In genomic region chr7:123883154-123883553, GRCh38 we compare ENCODE assay signal across 28 cellular contexts. TPM values are rescaled to one million over a fixed set of nuclear protein-coding genes. Genes with fewer than 3 reads are reported as not detected.
A peak's percentile ranks its signal among the peaks of the same experiment; 100 is the strongest.
DNase-seq lines count a peak whose midpoint lies in the region; ATAC-seq, FAIRE-seq and TF ChIP-seq lines count a peak whose summit lies in the region.
"Had no signal": no experiment of that assay in that cellular context is flagged by ENCODE, and none has a peak within 500 bp of the region (broad histone marks: within the 10 kb centered on the region; RNA-seq: fewer than 3 reads in every experiment).

No MANE protein-coding gene starts in this region.

- H3K27ac ChIP-seq in HEK293 (ENCODE audit: extremely low read depth, low read depth, low read length) (no peak overlapping the region), pancreas (no peak overlapping the region)
- H3K27ac ChIP-seq: A549; BLaER1 treated with 17β-estradiol and CSF1 and Interleukin-3, amounts not matched to agents 10 nM and 100 nM; C4-2B had no signal

- no peaks in the 10 kb centered on the region for H3K36me3 ChIP-seq in HEK293 (ENCODE audit: control insufficient read depth in 2 of 2, insufficient read depth in 1 of 2, low read length in 2 of 2)
- H3K36me3 ChIP-seq in pancreas, result no peaks in the 10 kb centered on the region
- H3K36me3 ChIP-seq: BLaER1 treated with 17β-estradiol and CSF1 and Interleukin-3, amounts not matched to agents 10 nM and 100 nM had no signal

- no peaks in the 10 kb centered on the region for H3K27me3 ChIP-seq in pancreas
- H3K27me3 ChIP-seq: BLaER1 treated with 17β-estradiol and CSF1 and Interleukin-3, amounts not matched to agents 10 nM and 100 nM had no signal

- CTCF ChIA-PET in HEK293 (lab: Yijun Ruan, JAX), result no interaction called here

- intact Hi-C loops in pancreas (cut with DNase I), result no loop called here

- no peak for ATAC-seq in pancreas
- ATAC-seq: A549; CD8-positive, alpha-beta T cell; GM12878 had no signal

- POLR2A ChIA-PET in HEK293 (lab: Yijun Ruan, JAX), result no interaction called here

- H3K4me1 ChIP-seq in HEK293 (ENCODE audit: control insufficient read depth, insufficient read depth, low read length) (no peaks in the 10 kb centered on the region), pancreas (no peaks in the 10 kb centered on the region)
- H3K4me1 ChIP-seq: A549; BLaER1 treated with 17β-estradiol and CSF1 and Interleukin-3, amounts not matched to agents 10 nM and 100 nM had no signal

- H3K4me3 ChIP-seq in HEK293 (ENCODE audit: low read depth, low read length) (no peak overlapping the region), pancreas (no peak overlapping the region)
- H3K4me3 ChIP-seq: A549; BLaER1 treated with 17β-estradiol and CSF1 and Interleukin-3, amounts not matched to agents 10 nM and 100 nM; GM12878 had no signal

- TF ChIP-seq CTCF in HEK293 (tag by site-specific recombination; IDR thresholded peaks at IDR 0.05) (no peak), pancreas (IDR thresholded peaks at IDR 0.05) (no peak)

- FAIRE-seq in A204.1 (lab: Jason Lieb, UNC) (peak; percentile 3), pancreas (lab: Jason Lieb, UNC) (peak; percentile 51), HTR-8/SVneo (lab: Jason Lieb, UNC) (no peak)
- FAIRE-seq: A549, GM12878, GM12892, GM18507 had no signal

- no peaks in the 10 kb centered on the region for H3K9me3 ChIP-seq in HEK293 (ENCODE audit: control insufficient read depth, insufficient read depth, low read depth, low read length)
- no peaks in the 10 kb centered on the region for H3K9me3 ChIP-seq in pancreas
- H3K9me3 ChIP-seq: A549; BLaER1 treated with 17β-estradiol and CSF1 and Interleukin-3, amounts not matched to agents 10 nM and 100 nM; Caco-2 had no signal

- DNase-seq in pancreas, result no peak
- no peak for DNase-seq in NK-92 (lab: John Stamatoyannopoulos, UW; ENCODE audit: unreplicated experiment)
- DNase-seq in HTR-8/SVneo (ENCODE audit: insufficient read length, low spot score), result no peak
- DNase-seq: 8988T; AML-193; Caco-2; Calu3; CD4-positive, alpha-beta T cell; CD8-positive, alpha-beta T cell; DMS 273 treated with DMSO at 0.1 percent for 48 hours; DMS153; DMS53; DMS79; DND-41; EL; GDM1 had no signal

TF ChIP-seq in HEK293, 187 proteins besides CTCF, POLR2A, EP300 and RAD21:
- TF ChIP-seq ZNF394 (tag by site-specific recombination; IDR thresholded peaks at IDR 0.05; ENCODE audit: borderline replicate concordance), result no peak
- no peak for TF ChIP-seq ZNF350 (tag by site-specific recombination; IDR thresholded peaks at IDR 0.05)
- TF ChIP-seq ZNF664 (tag by site-specific recombination; IDR thresholded peaks at IDR 0.05), result 0 out of 2 replicates have a peak, but pooled peaks have one; percentile 17

RNA-seq across cellular contexts. Expression of gene HYAL4, which starts 38.2 kb away (rescaled TPM):
- not detected for total RNA-seq in pancreas
- polyA plus RNA-seq in pancreas, result not detected
- total RNA-seq: B cell; Calu3; CD8-positive, alpha-beta T cell; G401 had no signal
- polyA plus RNA-seq: BJ had no signal

RNA-seq across cellular contexts. Expression of gene SPAM1, which starts 41.9 kb away (rescaled TPM):
- total RNA-seq in pancreas, result not detected
- under 1 TPM in 1 of 2 donors, not detected in 1; 0.12 TPM for polyA plus RNA-seq in pancreas
- total RNA-seq: B cell; Caco-2; Calu3; CD4-positive, alpha-beta T cell; CD8-positive, alpha-beta T cell; Daoy; G401; GM12878 had no signal
- polyA plus RNA-seq: A549, BJ, GM12878 had no signal
